Comparison of ENCODE assay signal across 16 cellular contexts in genomic region chr15:78179906-78180305, GRCh38. TPM values are rescaled to one million over a fixed set of nuclear protein-coding genes. Genes with fewer than 3 reads are reported as not detected.
DNase-seq lines count a peak whose midpoint lies in the region; ATAC-seq and TF ChIP-seq lines count a peak whose summit lies in the region.
"Had no signal": no experiment of that assay in that cellular context is flagged by ENCODE, and none has a peak within 500 bp of the region (broad histone marks: within the 10 kb centered on the region; RNA-seq: fewer than 3 reads in every experiment).

No MANE protein-coding gene starts in this region.

- no peak overlapping the region for H3K23ac ChIP-seq in neuronal stem cell (ENCODE audit: low read depth, low read length, poor library complexity)

- no peak overlapping the region for H3K4me3 Mint-ChIP-seq in activated CD4-positive, alpha-beta memory T cell treated with anti-CD3 and anti-CD28 coated beads, Interleukin-2, amount 10 ng/mL, durations not matched to agents 7 days and 5 days
- H3K4me3 Mint-ChIP-seq in activated CD4-positive, alpha-beta memory T cell treated with anti-CD3 and anti-CD28 coated beads for 36 hours = no peak overlapping the region
- H3K4me3 Mint-ChIP-seq: CD4-positive, alpha-beta T cell; H9 had no signal

- H3K27me3 Mint-ChIP-seq in activated CD4-positive, alpha-beta memory T cell treated with anti-CD3 and anti-CD28 coated beads, Interleukin-2, amount 10 ng/mL, durations not matched to agents 7 days and 5 days = peaks cover 2% of the 10 kb centered on the region
- no peaks in the 10 kb centered on the region for H3K27me3 Mint-ChIP-seq in activated CD4-positive, alpha-beta memory T cell treated with anti-CD3 and anti-CD28 coated beads for 36 hours
- H3K27me3 Mint-ChIP-seq: CD4-positive, alpha-beta T cell had no signal

- H2BK12ac ChIP-seq in neuronal stem cell (ENCODE audit: low read length) = no peak overlapping the region

- POLR2A ChIA-PET in activated CD4-positive, alpha-beta memory T cell treated with anti-CD3 and anti-CD28 coated beads, Interleukin-2, amount 10 ng/mL, durations not matched to agents 7 days and 5 days (lab: Charles Lee) = no interaction called here
- POLR2A ChIA-PET in activated CD4-positive, alpha-beta memory T cell treated with anti-CD3 and anti-CD28 coated beads for 36 hours (lab: Charles Lee) = no interaction called here

- H3K27ac Mint-ChIP-seq in activated CD4-positive, alpha-beta memory T cell treated with anti-CD3 and anti-CD28 coated beads, Interleukin-2, amount 10 ng/mL, durations not matched to agents 7 days and 5 days = no peak overlapping the region
- H3K27ac Mint-ChIP-seq in activated CD4-positive, alpha-beta memory T cell treated with anti-CD3 and anti-CD28 coated beads for 36 hours = no peak overlapping the region
- H3K27ac Mint-ChIP-seq: CD4-positive, alpha-beta T cell; H9 had no signal

- TF ChIP-seq CTCF in colonic mucosa (IDR thresholded peaks at IDR 0.05) = no peak

- peaks cover 2% of the 10 kb centered on the region for H3K79me1 ChIP-seq in neuronal stem cell (ENCODE audit: low read depth, low read length)

- H2BK5ac ChIP-seq in neuronal stem cell (ENCODE audit: low read length) = no peak overlapping the region

- peaks cover 2% of the 10 kb centered on the region for H3K4me1 Mint-ChIP-seq in activated CD4-positive, alpha-beta memory T cell treated with anti-CD3 and anti-CD28 coated beads, Interleukin-2, amount 10 ng/mL, durations not matched to agents 7 days and 5 days
- H3K4me1 Mint-ChIP-seq in activated CD4-positive, alpha-beta memory T cell treated with anti-CD3 and anti-CD28 coated beads for 36 hours (ENCODE audit: low read depth) = no peaks in the 10 kb centered on the region

- H3K9ac ChIP-seq in colonic mucosa (ENCODE audit: low read depth in 2 of 2, low read length in 2 of 2) (no peak overlapping the region), neuronal stem cell (ENCODE audit: low read depth, low read length, poor library complexity) (no peak overlapping the region)

- ATAC-seq in left colon = no peak
- ATAC-seq: A549 had no signal

- no peak overlapping the region for H2BK15ac ChIP-seq in neuronal stem cell (ENCODE audit: low read length)

- H3K18ac ChIP-seq in neuronal stem cell (ENCODE audit: low read length) = peak overlapping the region; percentile 29

- no peak overlapping the region for H3K4me3 ChIP-seq in colonic mucosa
- H3K4me3 ChIP-seq in neuronal stem cell (ENCODE audit: low read length in 2 of 2) = no peak overlapping the region
- H3K4me3 ChIP-seq: A549 had no signal

- H3K36me3 Mint-ChIP-seq in activated CD4-positive, alpha-beta memory T cell treated with anti-CD3 and anti-CD28 coated beads, Interleukin-2, amount 10 ng/mL, durations not matched to agents 7 days and 5 days (ENCODE audit: low read depth) = no peaks in the 10 kb centered on the region
- H3K36me3 Mint-ChIP-seq in activated CD4-positive, alpha-beta memory T cell treated with anti-CD3 and anti-CD28 coated beads for 36 hours = no peaks in the 10 kb centered on the region

- H3K9me3 ChIP-seq in colonic mucosa (no peaks in the 10 kb centered on the region), neuronal stem cell (replicated peaks in 1 of 2; ENCODE audit: control insufficient read depth in 2 of 2, insufficient read depth in 1 of 2, low read depth in 1 of 2, low read length in 2 of 2) (no peaks in the 10 kb centered on the region)
- H3K9me3 ChIP-seq: A549, Caco-2 had no signal

- no peak overlapping the region for H3K14ac ChIP-seq in neuronal stem cell (ENCODE audit: low read length)

- peak; percentile 2 for DNase-seq in activated CD4-positive, alpha-beta memory T cell treated with anti-CD3 and anti-CD28 coated beads, Interleukin-2, amount 10 ng/mL, durations not matched to agents 7 days and 5 days
- DNase-seq in activated CD4-positive, alpha-beta memory T cell treated with anti-CD3 and anti-CD28 coated beads for 36 hours = no peak
- DNase-seq in colonic mucosa = peak; percentile 6
- no peak for DNase-seq in neuronal stem cell (ENCODE audit: low spot score)
- peak; percentile 8 for DNase-seq in ureter (ENCODE audit: low spot score)
- no peak for DNase-seq in activated CD4-positive, alpha-beta T cell treated with anti-CD3 and anti-CD28 coated beads, Interleukin-2, amount 50 U/mL, for 1 hour
- DNase-seq in NCI-H774 (lab: John Stamatoyannopoulos, UW) = no peak
- no peak for DNase-seq in left colon
- DNase-seq: AML-193; Caco-2; CD4-positive, alpha-beta T cell; GOT3; H9 had no signal

- no peaks in the 10 kb centered on the region for H3K4me1 ChIP-seq in colonic mucosa
- H3K4me1 ChIP-seq in neuronal stem cell (ENCODE audit: control insufficient read depth in 2 of 2, insufficient read depth in 1 of 2, low read depth in 1 of 2, low read length in 2 of 2) = no peaks in the 10 kb centered on the region
- H3K4me1 ChIP-seq: A549, Caco-2 had no signal

- H2AFZ ChIP-seq in neuronal stem cell (ENCODE audit: low read length) = no peak overlapping the region

- H2BK120ac ChIP-seq in neuronal stem cell (ENCODE audit: low read depth, low read length) = no peak overlapping the region

- no peak overlapping the region for H3K4me2 ChIP-seq in neuronal stem cell (ENCODE audit: insufficient read depth, low read length, poor library complexity, severe bottlenecking)
- H3K4me2 ChIP-seq: A549 had no signal

- CTCF ChIA-PET in activated CD4-positive, alpha-beta memory T cell treated with anti-CD3 and anti-CD28 coated beads, Interleukin-2, amount 10 ng/mL, durations not matched to agents 7 days and 5 days (lab: Charles Lee) = interaction anchor here (0.6 to 3.5 kb wide), 4 partner anchors 15 to 67 kb away, joined by 3 to 17 read pairs (median 6); partner anchors contain the start of genes CIB2 and IDH3A
- CTCF ChIA-PET in activated CD4-positive, alpha-beta memory T cell treated with anti-CD3 and anti-CD28 coated beads for 36 hours (lab: Charles Lee) = interaction anchor here (1.4 to 2.0 kb wide), 2 partner anchors 16 to 67 kb away, joined by 3 to 9 read pairs; no protein-coding TSS in a partner anchor

- no peak overlapping the region for H4K91ac ChIP-seq in neuronal stem cell (ENCODE audit: low read depth, low read length, poor library complexity)

- WGBS in neuronal stem cell (ENCODE audit: extremely low coverage in 2 of 2, insufficient read length in 2 of 2, insufficient replicate concordance in 1 of 2), 2 donors = no CpG with 5 or more reads among the region's 5 CpGs

- H4K8ac ChIP-seq in neuronal stem cell (ENCODE audit: low read depth, low read length) = no peak overlapping the region

- H3K9me3 Mint-ChIP-seq in activated CD4-positive, alpha-beta memory T cell treated with anti-CD3 and anti-CD28 coated beads, Interleukin-2, amount 10 ng/mL, durations not matched to agents 7 days and 5 days = no peaks in the 10 kb centered on the region
- H3K9me3 Mint-ChIP-seq in activated CD4-positive, alpha-beta memory T cell treated with anti-CD3 and anti-CD28 coated beads for 36 hours = no peaks in the 10 kb centered on the region
- H3K9me3 Mint-ChIP-seq: CD4-positive, alpha-beta T cell; H9 had no signal

- H3K4ac ChIP-seq in neuronal stem cell (ENCODE audit: low read length) = no peak overlapping the region

- no peak overlapping the region for H3K27ac ChIP-seq in colonic mucosa
- no peak overlapping the region for H3K27ac ChIP-seq in neuronal stem cell (replicated peaks; ENCODE audit: low read length)
- H3K27ac ChIP-seq: 22Rv1, A549, C4-2B had no signal

- H3K36me3 ChIP-seq in colonic mucosa = no peaks in the 10 kb centered on the region
- no peaks in the 10 kb centered on the region for H3K36me3 ChIP-seq in neuronal stem cell (replicated peaks in 1 of 2; ENCODE audit: control insufficient read depth in 2 of 2, insufficient read depth in 2 of 2, low read length in 2 of 2)

- H2AK5ac ChIP-seq in neuronal stem cell (ENCODE audit: low read depth, low read length) = no peak overlapping the region

- H3K27me3 ChIP-seq in colonic mucosa (no peaks in the 10 kb centered on the region), neuronal stem cell (ENCODE audit: control insufficient read depth in 3 of 3, insufficient read depth in 3 of 3, low read depth in 1 of 3, low read length in 3 of 3) (no peaks in the 10 kb centered on the region)

- intact Hi-C loops in activated CD4-positive, alpha-beta memory T cell treated with anti-CD3 and anti-CD28 coated beads for 36 hours (cut with micrococcal nuclease) = no loop called here
- intact Hi-C loops in colonic mucosa (cut with DNase I) (no loop called here), left colon (cut with DNase I, micrococcal nuclease) (loop anchor here in 1 of 2 donors (5.0 kb wide), 1 partner anchor 62 kb away; no protein-coding TSS in a partner anchor)

RNA-seq across cellular contexts. Expression of gene IDH3A, which starts 30.7 kb away (rescaled TPM):
- 10 to 100 TPM; 73.5 to 85.0 TPM for total RNA-seq in activated CD4-positive, alpha-beta memory T cell treated with anti-CD3 and anti-CD28 coated beads, Interleukin-2, amount 10 ng/mL, durations not matched to agents 7 days and 5 days
- total RNA-seq in activated CD4-positive, alpha-beta memory T cell treated with anti-CD3 and anti-CD28 coated beads for 36 hours = 100 to 1,000 TPM; 106 to 111 TPM
- total RNA-seq in colonic mucosa (100 to 1,000 TPM; 203 to 264 TPM), ureter (85.7 TPM), left colon (100 to 1,000 TPM; 176 to 247 TPM)
- polyA plus RNA-seq in neuronal stem cell (2013, experiment 1 of 2) = 8.8 TPM
- 7.7 TPM for polyA plus RNA-seq in neuronal stem cell (2013, experiment 2 of 2)

RNA-seq across cellular contexts. Expression of gene CIB2, which starts 48.7 kb away (rescaled TPM):
- 1 to 10 TPM in 1 of 2 experiments, under 1 TPM in 1; 0.91 to 1.1 TPM for total RNA-seq in activated CD4-positive, alpha-beta memory T cell treated with anti-CD3 and anti-CD28 coated beads, Interleukin-2, amount 10 ng/mL, durations not matched to agents 7 days and 5 days
- 1 to 10 TPM; 2.0 to 2.2 TPM for total RNA-seq in activated CD4-positive, alpha-beta memory T cell treated with anti-CD3 and anti-CD28 coated beads for 36 hours
- 10 to 100 TPM in 1 of 2 donors, 1 to 10 TPM in 1; 6.8 to 14.6 TPM for total RNA-seq in colonic mucosa
- 47.7 TPM for polyA plus RNA-seq in neuronal stem cell (2013, experiment 1 of 2)
- 46.0 TPM for polyA plus RNA-seq in neuronal stem cell (2013, experiment 2 of 2)
- total RNA-seq in ureter = 15.9 TPM
- total RNA-seq in left colon = 10 to 100 TPM; 12.0 to 19.7 TPM

RNA-seq across cellular contexts. Expression of gene ACSBG1, which starts 54.5 kb away (rescaled TPM):
- total RNA-seq in activated CD4-positive, alpha-beta memory T cell treated with anti-CD3 and anti-CD28 coated beads, Interleukin-2, amount 10 ng/mL, durations not matched to agents 7 days and 5 days = not detected
- under 1 TPM in 1 of 2 experiments, not detected in 1; 0.26 TPM for total RNA-seq in activated CD4-positive, alpha-beta memory T cell treated with anti-CD3 and anti-CD28 coated beads for 36 hours
- total RNA-seq in colonic mucosa (under 1 TPM; 0.58 to 0.59 TPM), ureter (1.6 TPM), left colon (under 1 TPM; 0.45 to 0.58 TPM)
- polyA plus RNA-seq in neuronal stem cell (2013, experiment 1 of 2) = 0.57 TPM
- 0.93 TPM for polyA plus RNA-seq in neuronal stem cell (2013, experiment 2 of 2)
- total RNA-seq: Caco-2 had no signal

Comparison
In these comparisons a context has a peak if more than half of its experiments do, and no peak if none do; other contexts are left out.
1. DNase-seq: peak in activated CD4-positive, alpha-beta memory T cell treated with anti-CD3 and anti-CD28 coated beads, Interleukin-2, amount 10 ng/mL, durations not matched to agents 7 days and 5 days (single experiment), colonic mucosa (single experiment) and ureter (single experiment); none in activated CD4-positive, alpha-beta memory T cell treated with anti-CD3 and anti-CD28 coated beads for 36 hours (single experiment), neuronal stem cell (single experiment), activated CD4-positive, alpha-beta T cell treated with anti-CD3 and anti-CD28 coated beads, Interleukin-2, amount 50 U/mL, for 1 hour (single experiment), NCI-H774 (single experiment) and left colon (0 of 2).